ENCODE assay signal across 33 cellular contexts in the genomic region with DNA sequence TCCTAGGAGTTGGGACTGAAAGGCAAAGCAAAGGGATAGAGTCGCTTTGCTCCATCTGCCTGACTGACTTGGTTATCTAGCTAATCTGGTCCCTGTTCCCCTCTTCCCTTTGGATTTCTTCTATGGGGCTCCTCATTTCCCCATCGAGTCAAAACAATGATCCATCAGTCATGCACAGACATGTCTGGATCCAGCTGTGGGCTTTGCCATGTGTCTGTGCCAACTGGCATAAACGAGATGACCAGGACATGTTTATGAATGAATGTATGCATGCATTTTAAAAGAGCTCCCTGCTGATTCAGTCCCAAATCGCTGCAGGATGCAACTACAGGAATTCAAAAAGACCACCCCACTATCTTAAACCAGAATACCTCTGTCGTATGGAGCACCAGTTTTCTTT.
DNase-seq lines count a peak whose midpoint lies in the region; ATAC-seq, FAIRE-seq and TF ChIP-seq lines count a peak whose summit lies in the region.
"Had no signal": no experiment of that assay in that cellular context is flagged by ENCODE, and none has a peak within 500 bp of the region (broad histone marks: within the 10 kb centered on the region; RNA-seq: fewer than 3 reads in every experiment).

No MANE protein-coding gene starts in this region.

- H3K27ac ChIP-seq in H1 (ENCODE audit: low read depth, low read length): no peak overlapping the region
- H3K27ac ChIP-seq in lower lobe of right lung: no peak overlapping the region
- H3K27ac ChIP-seq in heart right ventricle: no peak overlapping the region
- H3K27ac ChIP-seq: pancreas, SJCRH30, suprapubic skin, upper lobe of right lung, VCaP had no signal

- no peak overlapping the region for H3K14ac ChIP-seq in H1 (ENCODE audit: insufficient read length)

- TF ChIP-seq RAD21 in H1 (IDR thresholded peaks at IDR 0.05 in 1 of 2, conservative IDR thresholded peaks at IDR 0.05 in 1 of 2; ENCODE audit: low read depth in 2 of 2, low read length in 2 of 2): no peak

- in situ Hi-C loops in KBM-7 (cut with MboI; ENCODE audit: low pct_unique_long_range_greater_than_20kb, low sequenced_read_pairs): no loop called here

- no peak overlapping the region for H4K5ac ChIP-seq in H1 (ENCODE audit: insufficient read length, low read depth, low read length)

- no peak overlapping the region for H2BK120ac ChIP-seq in H1 (replicated peaks; ENCODE audit: low read depth, low read length)

- CTCF ChIA-PET in H1 (lab: Charles Lee; ENCODE audit: partially characterized antibody): interaction anchor here (0.8 kb wide), 1 partner anchor 50 kb away, joined by 4 read pairs; no protein-coding TSS in a partner anchor

- H3K4me1 ChIP-seq in H1 (replicated peaks in 1 of 4; ENCODE audit: control insufficient read depth in 3 of 4, insufficient read depth in 4 of 4, low read length in 3 of 4) (peaks cover 0 to 3% (median 1%) of the 10 kb centered on the region in 4 experiments; a peak in 2 of 7 replicates), lower lobe of right lung (no peaks in the 10 kb centered on the region), heart right ventricle (peaks cover 0 to 8% (median 0%) of the 10 kb centered on the region in 9 donors)
- H3K4me1 ChIP-seq: pancreas, SJCRH30, upper lobe of right lung had no signal

- peak; percentile 37 for DNase-seq in DMS114 treated with DMSO at 0.1 percent for 48 hours (lab: John Stamatoyannopoulos, UW; ENCODE audit: unreplicated experiment)
- DNase-seq in KBM-7: peak; percentile 21
- no peak for DNase-seq in H1 (ENCODE audit: low read depth in 1 of 2, low spot score in 2 of 2)
- no peak for DNase-seq in nephron progenitor cell
- DNase-seq in lower lobe of right lung: no peak
- DNase-seq in Kasumi-1 (lab: John Stamatoyannopoulos, UW): no peak
- no peak for DNase-seq in heart right ventricle
- DNase-seq in CD1c-positive myeloid dendritic cell (ENCODE audit: extremely low spot score): no peak
- DNase-seq: activated CD4-positive, alpha-beta T cell treated with anti-CD3 and anti-CD28 coated beads for 48 hours; activated CD8-positive, alpha-beta memory T cell treated with anti-CD3 and anti-CD28 coated beads for 24 hours; activated naive CD4-positive, alpha-beta T cell treated with anti-CD3 and anti-CD28 coated beads, Interleukin-2, amount 50 U/mL, for 16 hours; activated T-cell treated with anti-CD3 and anti-CD28 coated beads for 4 hours; DMS79 treated with DMSO at 0.1 percent for 48 hours; effector CD4-positive, alpha-beta T cell; erythroblast; GF-D8; NCI-H1930; NCI-H226; NCI-H748 treated with DMSO at 0.1 percent for 48 hours; pancreas; SJCRH30; small intestine; stimulated activated naive CD4-positive, alpha-beta T cell; SW 1271; upper lobe of right lung had no signal

- H2BK15ac ChIP-seq in H1 (ENCODE audit: low read length): no peak overlapping the region

- no peaks in the 10 kb centered on the region for H3K4me1 Mint-ChIP-seq in nephron progenitor cell
- H3K4me1 Mint-ChIP-seq: IgD-negative memory B cell had no signal

- H3K27me3 Mint-ChIP-seq in nephron progenitor cell (ENCODE audit: low read depth, poor library complexity): peaks cover 2% of the 10 kb centered on the region
- H3K27me3 Mint-ChIP-seq: IgD-negative memory B cell; natural killer cell treated with Interleukin-12 subunit alpha and Interleukin-12 subunit beta and Interleukin-15 and Interleukin-18, amount 100 ng/mL, for 72 hours had no signal

- no peak overlapping the region for H3K4me3 Mint-ChIP-seq in nephron progenitor cell
- H3K4me3 Mint-ChIP-seq: IgD-negative memory B cell; natural killer cell treated with Interleukin-12 subunit alpha and Interleukin-12 subunit beta and Interleukin-15 and Interleukin-18, amount 100 ng/mL, for 72 hours had no signal

- no peak for FAIRE-seq in H1 (lab: Jason Lieb, UNC)
- FAIRE-seq: colon, RCC 7860, small intestine had no signal

- TF ChIP-seq CTCF in H1 (IDR thresholded peaks at IDR 0.05; ENCODE audit: control extremely low read depth in 1 of 3, insufficient read depth in 1 of 3, low read depth in 1 of 3, low read length in 3 of 3): no peak
- no peak for TF ChIP-seq CTCF in nephron progenitor cell (IDR thresholded peaks at IDR 0.05)
- no peak for TF ChIP-seq CTCF in lower lobe of right lung (IDR thresholded peaks at IDR 0.05)
- no peak for TF ChIP-seq CTCF in heart right ventricle (IDR thresholded peaks at IDR 0.05)

- no peaks in the 10 kb centered on the region for H3K79me2 ChIP-seq in H1 (ENCODE audit: control insufficient read depth in 1 of 2, insufficient read depth in 2 of 2, low read length in 2 of 2)

- no peak overlapping the region for H3K4ac ChIP-seq in H1 (replicated peaks; ENCODE audit: insufficient read length, low read depth, low read length)

- no peaks in the 10 kb centered on the region for H4K20me1 ChIP-seq in H1 (replicated peaks in 1 of 2; ENCODE audit: control insufficient read depth in 1 of 2, insufficient read depth in 2 of 2, low read length in 2 of 2)

- H2BK12ac ChIP-seq in H1 (ENCODE audit: low read depth, low read length): no peak overlapping the region

- TF ChIP-seq POLR2A in H1 (IDR thresholded peaks at IDR 0.05; ENCODE audit: control extremely low read depth in 1 of 2, low read depth in 2 of 2, low read length in 2 of 2): no peak

- H3K27me3 ChIP-seq in H1 (replicated peaks in 1 of 4; ENCODE audit: control insufficient read depth in 3 of 4, extremely low read depth in 1 of 4, insufficient read depth in 3 of 4, low read length in 3 of 4) (no peaks in the 10 kb centered on the region), lower lobe of right lung (ENCODE audit: low read depth) (no peaks in the 10 kb centered on the region), heart right ventricle (no peaks in the 10 kb centered on the region)
- H3K27me3 ChIP-seq: pancreas, SJCRH30, suprapubic skin, upper lobe of right lung had no signal

- no peaks in the 10 kb centered on the region for H3K79me1 ChIP-seq in H1 (ENCODE audit: low read depth, low read length)

- H2AFZ ChIP-seq in H1 (ENCODE audit: low read length): peak overlapping the region; percentile 8; the same call in 1 of the 2 replicates

- no peak overlapping the region for H3K18ac ChIP-seq in H1 (ENCODE audit: extremely low read depth, low read length)

- H3K9ac ChIP-seq in H1 (replicated peaks in 1 of 4; ENCODE audit: extremely low read depth in 1 of 4, low read depth in 3 of 4, low read length in 3 of 4): no peak overlapping the region

- ATAC-seq in lower lobe of right lung (no peak), heart right ventricle (no peak)
- ATAC-seq: natural killer cell treated with Interleukin-12 subunit alpha and Interleukin-12 subunit beta and Interleukin-15 and Interleukin-18, amount 100 ng/mL, for 72 hours; pancreas; upper lobe of right lung had no signal

- no peak for TF ChIP-seq EP300 in H1 (IDR thresholded peaks at IDR 0.05; ENCODE audit: borderline replicate concordance in 1 of 2, low read depth in 2 of 2, low read length in 2 of 2)

- H4K8ac ChIP-seq in H1 (ENCODE audit: extremely low read depth, insufficient read depth, low read length): no peak overlapping the region

- no peak overlapping the region for H2AK5ac ChIP-seq in H1 (ENCODE audit: low read depth, low read length)

- H2BK20ac ChIP-seq in H1 (ENCODE audit: low read length): no peak overlapping the region

- no peaks in the 10 kb centered on the region for H3K23me2 ChIP-seq in H1 (ENCODE audit: low read depth, low read length)

- H2BK5ac ChIP-seq in H1 (ENCODE audit: low read depth, low read length): no peak overlapping the region

- H3K4me3 ChIP-seq in H1 (ENCODE audit: extremely low read depth in 1 of 4, insufficient read depth in 2 of 4, low read depth in 3 of 4, low read length in 4 of 4) (no peak overlapping the region), lower lobe of right lung (no peak overlapping the region), heart right ventricle (no peak overlapping the region)
- H3K4me3 ChIP-seq: lung, pancreas, SJCRH30, suprapubic skin, upper lobe of right lung had no signal

- no peak overlapping the region for H3K4me2 ChIP-seq in H1 (ENCODE audit: insufficient read depth in 1 of 2, low read depth in 2 of 2, low read length in 2 of 2)

- POLR2A ChIA-PET in H1 (lab: Charles Lee; ENCODE audit: partially characterized antibody): no interaction called here

- 62% methylated on average over 5 of the region's 5 CpGs; no CpG with 5 or more reads in 1 of the 2 experiments for WGBS in H1 (ENCODE audit: extremely low coverage in 1 of 2, insufficient coverage in 1 of 2, insufficient read length in 1 of 2, insufficient replicate concordance in 2 of 2, low coverage in 1 of 2, low lambda C conversion rate in 2 of 2, missing lambda C conversion rate in 1 of 2), 2 experiments
- WGBS in heart right ventricle, 2 donors: 56 to 57% methylated on average over 5 of the region's 5 CpGs

- H3K9me3 Mint-ChIP-seq in nephron progenitor cell: peaks cover 6% of the 10 kb centered on the region
- H3K9me3 Mint-ChIP-seq: activated T-helper 2 cell treated with anti-CD3 and anti-CD28 coated beads, Interferon-gamma antibody, Interleukin-2, Interleukin-4, amounts not matched to agents 10 μg/mL and 5 μg/mL and 100 μg/mL, durations not matched to agents 14 hours and 24 hours and 36 hours; natural killer cell treated with Interleukin-12 subunit alpha and Interleukin-12 subunit beta and Interleukin-15 and Interleukin-18, amount 100 ng/mL, for 72 hours had no signal

- H3K27ac Mint-ChIP-seq in nephron progenitor cell: peak overlapping the region; percentile 84
- H3K27ac Mint-ChIP-seq: activated T-helper 2 cell treated with anti-CD3 and anti-CD28 coated beads, Interferon-gamma antibody, Interleukin-2, Interleukin-4, amounts not matched to agents 10 μg/mL and 5 μg/mL and 100 μg/mL, durations not matched to agents 14 hours and 24 hours and 36 hours; IgD-negative memory B cell; natural killer cell treated with Interleukin-12 subunit alpha and Interleukin-12 subunit beta and Interleukin-15 and Interleukin-18, amount 100 ng/mL, for 72 hours had no signal

- no peak overlapping the region for H4K91ac ChIP-seq in H1 (replicated peaks; ENCODE audit: insufficient read length, low read length)

- no peaks in the 10 kb centered on the region for H3K36me3 Mint-ChIP-seq in nephron progenitor cell (ENCODE audit: low read depth)
- H3K36me3 Mint-ChIP-seq: natural killer cell treated with Interleukin-12 subunit alpha and Interleukin-12 subunit beta and Interleukin-15 and Interleukin-18, amount 100 ng/mL, for 72 hours had no signal

- no peak overlapping the region for H3K23ac ChIP-seq in H1 (ENCODE audit: insufficient read length)

- no peak overlapping the region for H3K56ac ChIP-seq in H1 (replicated peaks; ENCODE audit: insufficient read length, low read depth, low read length)

- no peaks in the 10 kb centered on the region for H3K36me3 ChIP-seq in H1 (ENCODE audit: control insufficient read depth in 2 of 4, insufficient read depth in 4 of 4, low read length in 3 of 4)
- H3K36me3 ChIP-seq in lower lobe of right lung: no peaks in the 10 kb centered on the region
- H3K36me3 ChIP-seq in heart right ventricle: no peaks in the 10 kb centered on the region
- H3K36me3 ChIP-seq: pancreas, SJCRH30, suprapubic skin, upper lobe of right lung had no signal

- intact Hi-C loops in lower lobe of right lung (cut with DNase I): no loop called here
- intact Hi-C loops in heart right ventricle (cut with DNase I): no loop called here

- no peaks in the 10 kb centered on the region for H3K9me3 ChIP-seq in H1 (ENCODE audit: insufficient read depth in 2 of 2, low read depth in 1 of 2, low read length in 1 of 2)
- H3K9me3 ChIP-seq in lower lobe of right lung: no peaks in the 10 kb centered on the region
- H3K9me3 ChIP-seq in heart right ventricle: no peaks in the 10 kb centered on the region
- H3K9me3 ChIP-seq: pancreas, SJCRH30, suprapubic skin, upper lobe of right lung had no signal

Comparison
In these comparisons a context has a peak if more than half of its experiments do, and no peak if none do; other contexts are left out.
1. DNase-seq: peak in DMS114 treated with DMSO at 0.1 percent for 48 hours (single experiment) and KBM-7 (single experiment); none in H1 (0 of 2), nephron progenitor cell (single experiment), lower lobe of right lung (single experiment), Kasumi-1 (0 of 2), heart right ventricle (0 of 2) and CD1c-positive myeloid dendritic cell (single experiment).